ENCODE assay signal across 13 cellular contexts in genomic region chr6:111462770-111463391, GRCh38. TPM values are rescaled to one million over a fixed set of nuclear protein-coding genes. Genes with fewer than 3 reads are reported as not detected.
DNase-seq lines count a peak whose midpoint lies in the region; ATAC-seq and TF ChIP-seq lines count a peak whose summit lies in the region.
"Had no signal": no experiment of that assay in that cellular context is flagged by ENCODE, and none has a peak within 500 bp of the region (broad histone marks: within the 10 kb centered on the region; RNA-seq: fewer than 3 reads in every experiment).

No MANE protein-coding gene starts in this region.

- no peak overlapping the region for H3K9ac ChIP-seq in muscle layer of colon (ENCODE audit: low read length)

- H3K36me3 ChIP-seq in muscle layer of colon (ENCODE audit: insufficient read depth, low read length) (peaks cover 6% of the 10 kb centered on the region), MG63 (peaks cover 17% of the 10 kb centered on the region; the same call in 1 of the 2 replicates)

- TF ChIP-seq CTCF in CD4-positive, alpha-beta T cell (IDR thresholded peaks at IDR 0.05): no peak

- POLR2A ChIA-PET in CD4-positive, alpha-beta T cell (lab: Charles Lee): interaction anchor here (0.6 to 1.0 kb wide), 3 partner anchors 16 to 238 kb away, joined by 3 to 8 read pairs (median 4); no protein-coding TSS in a partner anchor

- ATAC-seq in CD4-positive, alpha-beta T cell (ENCODE audit: poor library complexity): no peak
- peak; percentile 60 for ATAC-seq in esophagus mucosa

- intact Hi-C loops in CD4-positive, alpha-beta T cell (cut with DNase I, micrococcal nuclease): no loop called here

- no peak overlapping the region for H3K27ac ChIP-seq in CD4-positive, alpha-beta T cell (ENCODE audit: low read depth, low read length)
- H3K27ac ChIP-seq in muscle layer of colon (ENCODE audit: low read depth, low read length): peak overlapping the region; percentile 51
- H3K27ac ChIP-seq: VCaP had no signal

- H3K27ac Mint-ChIP-seq in CD4-positive, alpha-beta T cell: peak overlapping the region; percentile 32
- H3K27ac Mint-ChIP-seq: activated naive CD4-positive, alpha-beta T cell treated with anti-CD3 and anti-CD28 coated beads, Interleukin-2, amount 50 U/mL, for 72 hours had no signal

- no peak for DNase-seq in CD4-positive, alpha-beta T cell
- DNase-seq in NCI-H226 (peak; percentile 77), C1 segment of cervical spinal cord (lab: John Stamatoyannopoulos, UW) (no peak), superior temporal gyrus (ENCODE audit: extremely low spot score) (no peak), MG63 (no peak), mesenteric fat pad (ENCODE audit: low spot score) (no peak)
- DNase-seq: foreskin melanocyte, NCI-H526 had no signal

- no peaks in the 10 kb centered on the region for H3K27me3 ChIP-seq in CD4-positive, alpha-beta T cell (ENCODE audit: control insufficient read depth, insufficient read depth, low read length)
- H3K27me3 ChIP-seq in muscle layer of colon (ENCODE audit: control insufficient read depth in 1 of 2, insufficient read depth in 2 of 2, low read length in 2 of 2) (no peaks in the 10 kb centered on the region), MG63 (no peaks in the 10 kb centered on the region)

- no peak overlapping the region for H3K4me3 Mint-ChIP-seq in CD4-positive, alpha-beta T cell

- peaks cover 20% of the 10 kb centered on the region for H3K4me1 ChIP-seq in muscle layer of colon (ENCODE audit: insufficient read depth, low read length)

- no peaks in the 10 kb centered on the region for H3K27me3 Mint-ChIP-seq in CD4-positive, alpha-beta T cell
- H3K27me3 Mint-ChIP-seq: natural killer cell treated with Interleukin-12 subunit alpha and Interleukin-12 subunit beta and Interleukin-15 and Interleukin-18, amount 100 ng/mL, for 72 hours had no signal

- H3K9me3 ChIP-seq in CD4-positive, alpha-beta T cell (ENCODE audit: control insufficient read depth, low read length): no peaks in the 10 kb centered on the region
- H3K9me3 ChIP-seq in muscle layer of colon (ENCODE audit: low read length): peaks cover 3% of the 10 kb centered on the region
- peaks cover 13% of the 10 kb centered on the region for H3K9me3 ChIP-seq in MG63

- CTCF ChIA-PET in CD4-positive, alpha-beta T cell (lab: Charles Lee): interaction anchor here (1.2 kb wide), 1 partner anchor 18 kb away, joined by 3 read pairs; no protein-coding TSS in a partner anchor

- H3K9me3 Mint-ChIP-seq in CD4-positive, alpha-beta T cell: peaks cover 10% of the 10 kb centered on the region

- peaks cover 46% of the 10 kb centered on the region for H3K4me1 Mint-ChIP-seq in CD4-positive, alpha-beta T cell (ENCODE audit: low read depth)

- H3K4me3 ChIP-seq in muscle layer of colon (ENCODE audit: low read depth in 1 of 2, low read length in 2 of 2): no peak overlapping the region
- H3K4me3 ChIP-seq in MG63: no peak overlapping the region

- peaks cover 50% of the 10 kb centered on the region for H3K36me3 Mint-ChIP-seq in CD4-positive, alpha-beta T cell (ENCODE audit: low read depth)

RNA-seq across cellular contexts. Expression of gene REV3L, which starts 20.1 kb away (rescaled TPM):
- 10 to 100 TPM; 17.0 to 20.6 TPM for total RNA-seq in CD4-positive, alpha-beta T cell
- total RNA-seq in esophagus mucosa (17.7 TPM), mesenteric fat pad (63.7 TPM)
- 6.6 and 7.5 TPM in 2 replicates for total RNA-seq in MG63 (2014; rRNA removed; shearing (Covaris generic); ENCODE audit: low replicate concordance)
